Comparison of ENCODE assay signal across 38 cellular contexts in the genomic region with DNA sequence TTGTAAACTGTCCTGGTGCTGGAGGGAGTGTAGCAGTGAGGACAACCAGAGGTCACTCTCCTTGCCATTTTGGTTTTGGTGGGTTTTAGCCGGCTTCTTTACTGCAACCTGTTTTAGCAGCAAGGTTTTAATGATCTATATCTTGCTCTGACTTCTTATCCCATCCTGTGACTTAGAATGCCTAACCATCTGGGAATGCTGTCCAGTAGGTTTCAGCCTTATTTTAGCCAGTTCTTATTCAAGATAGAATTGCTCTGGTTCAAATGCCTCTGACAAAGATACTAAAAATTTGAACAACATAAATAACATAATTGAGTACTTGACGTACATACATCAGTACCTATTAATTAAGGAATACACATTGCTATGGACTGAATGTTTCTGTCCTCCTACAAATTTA.
"Had no signal": no experiment of that assay in that cellular context is flagged by ENCODE, and none has a peak within 500 bp of the region (broad histone marks: within the 10 kb centered on the region; RNA-seq: fewer than 3 reads in every experiment).

No MANE protein-coding gene starts in this region.

- H3K36me3 Mint-ChIP-seq: activated naive CD4-positive, alpha-beta T cell treated with anti-CD3 and anti-CD28 coated beads, Interleukin-2, amount 10 ng/mL, durations not matched to agents 7 days and 5 days; activated naive CD4-positive, alpha-beta T cell treated with anti-CD3 and anti-CD28 coated beads, Interleukin-2, amount 50 U/mL, for 24 hours; activated naive CD4-positive, alpha-beta T cell treated with anti-CD3 and anti-CD28 coated beads, Interleukin-2, amount 50 U/mL, for 72 hours; activated naive CD8-positive, alpha-beta T cell; activated naive CD8-positive, alpha-beta T cell treated with anti-CD3 and anti-CD28 coated beads for 36 hours; activated naive CD8-positive, alpha-beta T cell treated with anti-CD3 and anti-CD28 coated beads, Interleukin-2, amount 10 ng/mL, durations not matched to agents 7 days and 5 days; brain had no signal

- H3K4me1 Mint-ChIP-seq: activated naive CD4-positive, alpha-beta T cell treated with anti-CD3 and anti-CD28 coated beads, Interleukin-2, amount 10 ng/mL, durations not matched to agents 7 days and 5 days; activated naive CD4-positive, alpha-beta T cell treated with anti-CD3 and anti-CD28 coated beads, Interleukin-2, amount 50 U/mL, for 24 hours; activated naive CD8-positive, alpha-beta T cell treated with anti-CD3 and anti-CD28 coated beads for 36 hours; activated naive CD8-positive, alpha-beta T cell treated with anti-CD3 and anti-CD28 coated beads, Interleukin-2, amount 10 ng/mL, durations not matched to agents 7 days and 5 days; activated naive CD8-positive, alpha-beta T cell treated with anti-CD3 and anti-CD28 coated beads, Interleukin-2, amount 50 U/mL, for 24 hours; activated T-helper 17 cell treated with anti-CD3 and anti-CD28 coated beads, Interleukin-2, amount 50 U/mL, for 72 hours; brain; central memory CD8-positive, alpha-beta T cell had no signal

- DNase-seq: activated effector memory CD4-positive, alpha-beta T cell treated with anti-CD3 and anti-CD28 coated beads, Interleukin-2, amount 50 U/mL, for 16 hours; activated effector memory CD4-positive, alpha-beta T cell treated with Interleukin-2 at 50 U/mL for 16 hours; activated gamma-delta T cell; activated gamma-delta T cell treated with Interleukin-2 at 50 U/mL for 16 hours; activated naive CD4-positive, alpha-beta T cell; activated naive CD4-positive, alpha-beta T cell treated with anti-CD3 and anti-CD28 coated beads for 36 hours; activated naive CD4-positive, alpha-beta T cell treated with anti-CD3 and anti-CD28 coated beads, Interleukin-2, amount 10 ng/mL, durations not matched to agents 7 days and 5 days; activated naive CD4-positive, alpha-beta T cell treated with anti-CD3 and anti-CD28 coated beads, Interleukin-2, amount 50 U/mL, for 16 hours; activated naive CD4-positive, alpha-beta T cell treated with Interleukin-2 at 50 U/mL for 16 hours; activated naive CD8-positive, alpha-beta T cell treated with anti-CD3 and anti-CD28 coated beads for 36 hours; activated naive CD8-positive, alpha-beta T cell treated with anti-CD3 and anti-CD28 coated beads, Interleukin-2, amount 10 ng/mL, durations not matched to agents 7 days and 5 days; activated naive CD8-positive, alpha-beta T cell treated with anti-CD3 and anti-CD28 coated beads, Interleukin-2, amount 50 U/mL, for 24 hours; activated T-cell treated with anti-CD3 and anti-CD28 coated beads, Interleukin-2, amount 50 U/mL, for 1 hour; activated T-cell treated with anti-CD3 and anti-CD28 coated beads, Interleukin-2, amount 50 U/mL, for 24 hours; activated T-cell treated with anti-CD3 and anti-CD28 coated beads, Interleukin-2, amount 50 U/mL, for 4 hours; activated T-cell treated with anti-CD3 and anti-CD28 coated beads, Interleukin-2, amount 50 U/mL, for 48 hours; activated T-cell treated with anti-CD3 and anti-CD28 coated beads, Interleukin-2, amount 50 U/mL, for 72 hours; adrenal gland; amniotic stem cell; amygdala; anterior cingulate cortex; aorta; body of pancreas; brain microvascular endothelial cell; caudate nucleus; central memory CD4-positive, alpha-beta T cell; cerebellar nuclear complex had no signal

- H3K4me3 ChIP-seq: adrenal gland, ascending aorta, body of pancreas, breast epithelium, cardiac muscle cell had no signal

- H3K27me3 Mint-ChIP-seq: activated naive CD4-positive, alpha-beta T cell treated with anti-CD3 and anti-CD28 coated beads, Interleukin-2, amount 10 ng/mL, durations not matched to agents 7 days and 5 days; activated naive CD8-positive, alpha-beta T cell; activated naive CD8-positive, alpha-beta T cell treated with anti-CD3 and anti-CD28 coated beads, Interleukin-2, amount 10 ng/mL, durations not matched to agents 7 days and 5 days; activated T-cell treated with anti-CD3 and anti-CD28 coated beads, Interleukin-2, amount 50 U/mL, for 24 hours; brain; central memory CD8-positive, alpha-beta T cell had no signal

- H3K36me3 ChIP-seq: adrenal gland, ascending aorta, brain microvascular endothelial cell, breast epithelium, cardiac muscle cell had no signal

- H3K9me3 Mint-ChIP-seq: activated naive CD4-positive, alpha-beta T cell treated with anti-CD3 and anti-CD28 coated beads for 36 hours; activated naive CD4-positive, alpha-beta T cell treated with anti-CD3 and anti-CD28 coated beads, Interleukin-2, amount 10 ng/mL, durations not matched to agents 7 days and 5 days; activated naive CD4-positive, alpha-beta T cell treated with anti-CD3 and anti-CD28 coated beads, Interleukin-2, amount 50 U/mL, for 24 hours; activated naive CD4-positive, alpha-beta T cell treated with anti-CD3 and anti-CD28 coated beads, Interleukin-2, amount 50 U/mL, for 72 hours; activated naive CD8-positive, alpha-beta T cell treated with anti-CD3 and anti-CD28 coated beads for 36 hours; activated naive CD8-positive, alpha-beta T cell treated with anti-CD3 and anti-CD28 coated beads, Interleukin-2, amount 10 ng/mL, durations not matched to agents 7 days and 5 days; activated naive CD8-positive, alpha-beta T cell treated with anti-CD3 and anti-CD28 coated beads, Interleukin-2, amount 50 U/mL, for 24 hours; activated T-cell treated with anti-CD3 and anti-CD28 coated beads, Interleukin-2, amount 50 U/mL, for 24 hours; activated T-cell treated with anti-CD3 and anti-CD28 coated beads, Interleukin-2, amount 50 U/mL, for 4 hours; activated T-cell treated with anti-CD3 and anti-CD28 coated beads, Interleukin-2, amount 50 U/mL, for 72 hours; activated T-helper 1 cell treated with anti-CD3 and anti-CD28 coated beads, Interleukin-12 subunit alpha, Interleukin-12 subunit beta, Interleukin-2, Interleukin-4 antibody, amounts not matched to agents 30 ng/mL and 10 ng/mL and 1 ng/mL, durations not matched to agents 14 hours and 24 hours and 36 hours; activated T-helper 17 cell treated with anti-CD3 and anti-CD28 coated beads, Interleukin-2, amount 50 U/mL, for 72 hours; activated T-helper 2 cell treated with anti-CD3 and anti-CD28 coated beads, Interferon-gamma antibody, Interleukin-2, Interleukin-4, amounts not matched to agents 10 μg/mL and 5 μg/mL and 100 μg/mL, durations not matched to agents 14 hours and 24 hours and 36 hours; brain; central memory CD8-positive, alpha-beta T cell had no signal

- H3K27me3 ChIP-seq: adrenal gland, ascending aorta, body of pancreas, brain microvascular endothelial cell, breast epithelium, cardiac muscle cell had no signal

- H3K9me3 ChIP-seq: adrenal gland, ascending aorta, body of pancreas, breast epithelium had no signal

- H3K4me1 ChIP-seq: adrenal gland, ascending aorta, body of pancreas, breast epithelium had no signal

- H3K27ac Mint-ChIP-seq: activated naive CD4-positive, alpha-beta T cell treated with anti-CD3 and anti-CD28 coated beads for 36 hours; activated naive CD4-positive, alpha-beta T cell treated with anti-CD3 and anti-CD28 coated beads, Interleukin-2, amount 10 ng/mL, durations not matched to agents 7 days and 5 days; activated naive CD4-positive, alpha-beta T cell treated with anti-CD3 and anti-CD28 coated beads, Interleukin-2, amount 50 U/mL, for 24 hours; activated naive CD4-positive, alpha-beta T cell treated with anti-CD3 and anti-CD28 coated beads, Interleukin-2, amount 50 U/mL, for 72 hours; activated naive CD8-positive, alpha-beta T cell; activated naive CD8-positive, alpha-beta T cell treated with anti-CD3 and anti-CD28 coated beads for 36 hours; activated naive CD8-positive, alpha-beta T cell treated with anti-CD3 and anti-CD28 coated beads, Interleukin-2, amount 10 ng/mL, durations not matched to agents 7 days and 5 days; activated naive CD8-positive, alpha-beta T cell treated with anti-CD3 and anti-CD28 coated beads, Interleukin-2, amount 50 U/mL, for 24 hours; activated T-cell treated with anti-CD3 and anti-CD28 coated beads, Interleukin-2, amount 50 U/mL, for 24 hours; activated T-cell treated with anti-CD3 and anti-CD28 coated beads, Interleukin-2, amount 50 U/mL, for 72 hours; activated T-helper 1 cell treated with anti-CD3 and anti-CD28 coated beads, Interleukin-12 subunit alpha, Interleukin-12 subunit beta, Interleukin-2, Interleukin-4 antibody, amounts not matched to agents 30 ng/mL and 10 ng/mL and 1 ng/mL, durations not matched to agents 14 hours and 24 hours and 36 hours; activated T-helper 17 cell treated with anti-CD3 and anti-CD28 coated beads, Interleukin-2, amount 50 U/mL, for 72 hours; activated T-helper 2 cell treated with anti-CD3 and anti-CD28 coated beads, Interferon-gamma antibody, Interleukin-2, Interleukin-4, amounts not matched to agents 10 μg/mL and 5 μg/mL and 100 μg/mL, durations not matched to agents 14 hours and 24 hours and 36 hours had no signal

- ATAC-seq: activated naive CD4-positive, alpha-beta T cell treated with anti-CD3 and anti-CD28 coated beads, Interleukin-2, amount 50 U/mL, for 72 hours; activated naive CD8-positive, alpha-beta T cell treated with anti-CD3 and anti-CD28 coated beads, Interleukin-2, amount 50 U/mL, for 24 hours; activated T-cell treated with anti-CD3 and anti-CD28 coated beads, Interleukin-2, amount 50 U/mL, for 4 hours; activated T-cell treated with anti-CD3 and anti-CD28 coated beads, Interleukin-2, amount 50 U/mL, for 72 hours; activated T-helper 17 cell treated with anti-CD3 and anti-CD28 coated beads, Interleukin-2, amount 50 U/mL, for 72 hours; body of pancreas had no signal

- H3K27ac ChIP-seq: adrenal gland, ascending aorta, body of pancreas, brain microvascular endothelial cell, breast epithelium, cardiac muscle cell had no signal

- H3K4me3 Mint-ChIP-seq: activated naive CD4-positive, alpha-beta T cell treated with anti-CD3 and anti-CD28 coated beads for 36 hours; activated naive CD4-positive, alpha-beta T cell treated with anti-CD3 and anti-CD28 coated beads, Interleukin-2, amount 10 ng/mL, durations not matched to agents 7 days and 5 days; activated naive CD4-positive, alpha-beta T cell treated with anti-CD3 and anti-CD28 coated beads, Interleukin-2, amount 50 U/mL, for 24 hours; activated naive CD8-positive, alpha-beta T cell; activated naive CD8-positive, alpha-beta T cell treated with anti-CD3 and anti-CD28 coated beads for 36 hours; activated naive CD8-positive, alpha-beta T cell treated with anti-CD3 and anti-CD28 coated beads, Interleukin-2, amount 10 ng/mL, durations not matched to agents 7 days and 5 days; activated naive CD8-positive, alpha-beta T cell treated with anti-CD3 and anti-CD28 coated beads, Interleukin-2, amount 50 U/mL, for 24 hours; activated T-cell treated with anti-CD3 and anti-CD28 coated beads, Interleukin-2, amount 50 U/mL, for 24 hours; activated T-cell treated with anti-CD3 and anti-CD28 coated beads, Interleukin-2, amount 50 U/mL, for 4 hours; activated T-cell treated with anti-CD3 and anti-CD28 coated beads, Interleukin-2, amount 50 U/mL, for 72 hours; activated T-helper 1 cell treated with anti-CD3 and anti-CD28 coated beads, Interleukin-12 subunit alpha, Interleukin-12 subunit beta, Interleukin-2, Interleukin-4 antibody, amounts not matched to agents 30 ng/mL and 10 ng/mL and 1 ng/mL, durations not matched to agents 14 hours and 24 hours and 36 hours; activated T-helper 17 cell treated with anti-CD3 and anti-CD28 coated beads, Interleukin-2, amount 50 U/mL, for 72 hours; brain; central memory CD8-positive, alpha-beta T cell had no signal
